Comparison of ENCODE assay signal across 10 cellular contexts in genomic region chr20:23147964-23148720, GRCh38.
DNase-seq lines count a peak whose midpoint lies in the region; ATAC-seq and TF ChIP-seq lines count a peak whose summit lies in the region.
"Had no signal": no experiment of that assay in that cellular context is flagged by ENCODE, and none has a peak within 500 bp of the region (broad histone marks: within the 10 kb centered on the region; RNA-seq: fewer than 3 reads in every experiment).

No MANE protein-coding gene starts in this region.

- no peak overlapping the region for H3K4me3 ChIP-seq in RWPE2 (ENCODE audit: severe bottlenecking)

- DNase-seq in DMS53 (lab: John Stamatoyannopoulos, UW) = peak; percentile 49
- no peak for DNase-seq in DMS53 treated with DMSO at 0.1 percent for 48 hours (lab: John Stamatoyannopoulos, UW; ENCODE audit: unreplicated experiment)
- peak; percentile 39 for DNase-seq in RWPE2 (ENCODE audit: low spot score)
- peak; percentile 68 to 91 for DNase-seq in dermis microvascular lymphatic vessel endothelial cell (ENCODE audit: low read depth in 2 of 2)
- no peak for DNase-seq in omental fat pad (ENCODE audit: low spot score)
- no peak for DNase-seq in DMS79 (lab: John Stamatoyannopoulos, UW)
- no peak for DNase-seq in NCI-H2171 (lab: John Stamatoyannopoulos, UW)

- peak overlapping the region; percentile 73 for H3K27ac ChIP-seq in RWPE2 (ENCODE audit: poor library complexity, severe bottlenecking)
- H3K27ac ChIP-seq: 22Rv1, VCaP had no signal

- no peaks in the 10 kb centered on the region for H3K27me3 ChIP-seq in RWPE2 (ENCODE audit: insufficient read depth, poor library complexity, severe bottlenecking)

- H3K4me1 ChIP-seq in RWPE2 (ENCODE audit: insufficient read depth, poor library complexity, severe bottlenecking) = peaks cover 38% of the 10 kb centered on the region

- no peaks in the 10 kb centered on the region for H3K9me3 ChIP-seq in RWPE2 (ENCODE audit: severe bottlenecking)

- H3K36me3 ChIP-seq in RWPE2 (ENCODE audit: low read depth) = no peaks in the 10 kb centered on the region

- TF ChIP-seq CTCF in RWPE2 (IDR thresholded peaks at IDR 0.05; ENCODE audit: poor library complexity, severe bottlenecking) (no peak), omental fat pad (IDR thresholded peaks at IDR 0.05) (no peak)

- ATAC-seq in HG02938 (IDR thresholded peaks at IDR 0.05; ENCODE audit: unreplicated experiment) = peak; percentile 42
- ATAC-seq in RWPE2 (ENCODE audit: low read depth) = peak; percentile 67
- ATAC-seq in omental fat pad (ENCODE audit: low FRiP score) = peak; percentile 37

Comparison
In these comparisons a context has a peak if more than half of its experiments do, and no peak if none do; other contexts are left out.
1. DNase-seq: peak in DMS53 (single experiment), RWPE2 (single experiment) and dermis microvascular lymphatic vessel endothelial cell (2 of 2); none in DMS53 treated with DMSO at 0.1 percent for 48 hours (single experiment), omental fat pad (single experiment), DMS79 (single experiment) and NCI-H2171 (single experiment).
2. Peak in every context shown above with its lines, with median percentiles within 50 percentile points of each other: ATAC-seq.